In the genomic region with DNA sequence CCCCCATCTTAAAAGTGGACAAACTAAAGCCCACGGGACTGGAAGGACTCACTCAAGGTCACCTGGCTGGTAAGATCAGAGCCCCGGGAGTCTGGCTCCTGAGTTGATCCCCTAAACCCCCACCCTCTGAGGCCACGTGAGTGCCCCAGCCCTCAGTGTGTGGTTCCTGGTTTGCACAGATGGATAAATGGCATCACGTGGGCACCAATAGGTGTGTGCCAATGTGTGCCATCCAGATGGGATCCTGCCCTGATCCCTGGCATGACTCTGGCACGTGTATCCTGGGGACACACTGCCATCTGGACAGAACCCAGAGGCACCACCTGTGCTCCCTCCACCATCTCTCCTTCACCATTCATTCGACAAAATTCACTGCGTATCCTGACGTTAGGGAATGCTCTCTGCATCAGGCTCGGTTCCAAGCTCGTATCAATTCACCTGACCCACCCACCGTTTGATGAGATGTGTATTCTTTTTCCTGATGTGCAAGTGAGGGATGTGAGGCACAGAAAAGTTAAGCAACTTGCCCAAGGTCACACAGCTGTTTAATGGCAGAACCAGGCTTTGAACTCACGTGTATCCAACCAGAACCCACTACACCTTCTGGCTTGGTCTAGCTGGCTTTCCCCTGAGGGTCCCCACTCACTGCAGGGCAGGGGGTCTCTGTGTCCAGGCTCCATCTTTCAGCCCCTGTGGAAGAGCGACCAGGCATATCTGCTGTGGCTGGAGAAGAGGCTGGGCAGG, we compare ENCODE assay signal across 1 cellular context.
TF ChIP-seq lines count a peak whose summit lies in the region.

No MANE protein-coding gene starts in this region.

TF ChIP-seq in IMR-90, 13 proteins besides CTCF, POLR2A, EP300 and RAD21:
- TF ChIP-seq ELK1 (IDR thresholded peaks at IDR 0.05; ENCODE audit: borderline replicate concordance, low read depth, low read length) (no peak), BHLHE40 (IDR thresholded peaks at IDR 0.05; ENCODE audit: low read depth, low read length) (no peak), CHD1 (IDR thresholded peaks at IDR 0.05; ENCODE audit: low read depth, low read length) (no peak), MXI1 (IDR thresholded peaks at IDR 0.05; ENCODE audit: borderline replicate concordance, low read depth, low read length) (no peak), USF2 (IDR thresholded peaks at IDR 0.05; ENCODE audit: low read depth, low read length) (no peak), MAZ (IDR thresholded peaks at IDR 0.05; ENCODE audit: borderline replicate concordance, low read depth, low read length) (no peak), NFE2L2 (IDR thresholded peaks at IDR 0.05; ENCODE audit: low read depth, low read length) (no peak), FOS (IDR thresholded peaks at IDR 0.05; ENCODE audit: low read depth, low read length) (no peak), CEBPB (IDR thresholded peaks at IDR 0.05; ENCODE audit: low read depth, low read length) (no peak), MAFK (IDR thresholded peaks at IDR 0.05; ENCODE audit: low read depth, low read length) (no peak), SMC3 (IDR thresholded peaks at IDR 0.05; ENCODE audit: low read depth, low read length) (no peak), RCOR1 (IDR thresholded peaks at IDR 0.05; ENCODE audit: insufficient replicate concordance, low read length) (no peak), RFX5 (IDR thresholded peaks at IDR 0.05; ENCODE audit: low read depth, low read length) (no peak)
